Comparison of ENCODE assay signal across 20 cellular contexts in the genomic region with DNA sequence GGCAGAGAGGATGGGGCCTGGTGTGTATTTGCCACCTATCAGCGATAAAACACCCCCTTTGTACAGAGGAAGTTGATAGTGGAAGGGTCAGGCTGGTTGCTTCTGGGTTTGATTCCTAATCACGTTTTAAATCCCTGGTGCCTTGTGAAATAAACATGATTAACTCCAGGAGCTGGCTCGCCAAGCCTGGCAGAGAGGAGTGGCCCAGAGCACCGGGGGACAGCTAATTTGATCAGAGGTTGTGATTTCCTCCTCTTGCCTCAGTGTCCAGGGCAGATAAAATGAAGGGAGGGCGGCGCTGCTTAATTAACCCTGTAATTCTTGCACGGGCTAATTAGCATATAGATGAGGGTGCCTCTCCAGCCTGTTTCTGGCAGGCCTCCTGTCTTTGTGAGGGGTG.
DNase-seq lines count a peak whose midpoint lies in the region; ATAC-seq and TF ChIP-seq lines count a peak whose summit lies in the region.
"Had no signal": no experiment of that assay in that cellular context is flagged by ENCODE, and none has a peak within 500 bp of the region (broad histone marks: within the 10 kb centered on the region; RNA-seq: fewer than 3 reads in every experiment).

No MANE protein-coding gene starts in this region.

- 0 out of 2 replicates have a peak overlapping the region, but pooled peaks have one; percentile 18 for H4K91ac ChIP-seq in IMR-90 (ENCODE audit: insufficient read depth, low read depth, low read length)
- no peak overlapping the region for H4K91ac ChIP-seq in neuronal stem cell (ENCODE audit: low read depth, low read length, poor library complexity)

- no peak for TF ChIP-seq POLR2A in IMR-90 (IDR thresholded peaks at IDR 0.05; ENCODE audit: low read depth, low read length)

- H2AK5ac ChIP-seq in IMR-90 (ENCODE audit: low read depth, low read length) (no peak overlapping the region), neuronal stem cell (ENCODE audit: low read depth, low read length) (peak overlapping the region; percentile 3)

- in situ Hi-C loops in IMR-90 (cut with MboI; ENCODE audit: low sequenced_read_pairs) = no loop called here

- H3K4ac ChIP-seq in IMR-90 (ENCODE audit: low read depth, low read length) (peak overlapping the region; percentile 33; the same call in 1 of the 2 replicates), neuronal stem cell (ENCODE audit: low read length) (no peak overlapping the region)

- peaks cover 8% of the 10 kb centered on the region; the same call in 1 of the 2 replicates for H3K9me1 ChIP-seq in IMR-90 (ENCODE audit: insufficient read depth, low read length)

- no peaks in the 10 kb centered on the region for H3K36me3 ChIP-seq in BE2C
- no peaks in the 10 kb centered on the region for H3K36me3 ChIP-seq in IMR-90 (ENCODE audit: control insufficient read depth, insufficient read depth, low read length)
- H3K36me3 ChIP-seq in adipocyte (ENCODE audit: control insufficient read depth, insufficient read depth, low read length, severe bottlenecking) = no peaks in the 10 kb centered on the region
- no peaks in the 10 kb centered on the region for H3K36me3 ChIP-seq in neuronal stem cell (replicated peaks in 1 of 2; ENCODE audit: control insufficient read depth in 2 of 2, insufficient read depth in 2 of 2, low read length in 2 of 2)
- H3K36me3 ChIP-seq: cardiac muscle cell, spleen, tibial artery had no signal

- H2BK15ac ChIP-seq in IMR-90 (ENCODE audit: low read depth, low read length) = no peak overlapping the region
- H2BK15ac ChIP-seq in neuronal stem cell (ENCODE audit: low read length) = no peak overlapping the region

- no peak overlapping the region for H2AK9ac ChIP-seq in IMR-90 (replicated peaks; ENCODE audit: low read depth, low read length, poor library complexity)

- H3K4me3 ChIP-seq in BE2C (ENCODE audit: low read depth, low read length) = no peak overlapping the region
- no peak overlapping the region for H3K4me3 ChIP-seq in IMR-90 (ENCODE audit: insufficient read depth, low read depth, low read length)
- no peak overlapping the region for H3K4me3 ChIP-seq in adipocyte (ENCODE audit: low read length)
- no peak overlapping the region for H3K4me3 ChIP-seq in neuronal stem cell (ENCODE audit: low read length in 2 of 2)
- H3K4me3 ChIP-seq: cardiac muscle cell, spleen, tibial artery had no signal

- POLR2A ChIA-PET in IMR-90 (lab: Charles Lee; ENCODE audit: unreplicated experiment) = no interaction called here

- no peak overlapping the region for H2BK12ac ChIP-seq in neuronal stem cell (ENCODE audit: low read length)

- no peak for TF ChIP-seq RAD21 in IMR-90 (IDR thresholded peaks at IDR 0.05; ENCODE audit: low read length)

- no CpG with 5 or more reads among the region's 7 CpGs for WGBS in IMR-90 (ENCODE audit: extremely low coverage in 2 of 2, insufficient read length in 1 of 2), 2 experiments
- no CpG with 5 or more reads among the region's 7 CpGs for WGBS in neuronal stem cell (ENCODE audit: extremely low coverage in 2 of 2, insufficient read length in 2 of 2, insufficient replicate concordance in 1 of 2), 2 donors

- H4K20me1 ChIP-seq in IMR-90 (ENCODE audit: insufficient read depth, low read length) = no peaks in the 10 kb centered on the region

- H3K9ac ChIP-seq in IMR-90 (ENCODE audit: low read depth, low read length) = no peak overlapping the region
- no peak overlapping the region for H3K9ac ChIP-seq in adipocyte (ENCODE audit: low read length)
- H3K9ac ChIP-seq in neuronal stem cell (ENCODE audit: low read depth, low read length, poor library complexity) = no peak overlapping the region
- H3K9ac ChIP-seq: parathyroid adenoma had no signal

- dilution Hi-C loops in IMR-90 (cut with HindIII; ENCODE audit: low sequenced_read_pairs, unreplicated experiment) = no loop called here

- H3K14ac ChIP-seq in IMR-90 (replicated peaks; ENCODE audit: low read depth, low read length) (no peak overlapping the region), neuronal stem cell (ENCODE audit: low read length) (no peak overlapping the region)

- no peak overlapping the region for H3K4me2 ChIP-seq in IMR-90 (ENCODE audit: low read depth, low read length)
- no peak overlapping the region for H3K4me2 ChIP-seq in neuronal stem cell (ENCODE audit: insufficient read depth, low read length, poor library complexity, severe bottlenecking)

- H2BK5ac ChIP-seq in IMR-90 (ENCODE audit: low read depth, low read length, poor library complexity, severe bottlenecking) (no peak overlapping the region), neuronal stem cell (ENCODE audit: low read length) (no peak overlapping the region)

- BruUV-seq in IMR-90 (replicated peaks; lab: Mats Ljungman, UMichigan) = no TSS peak

- peaks cover 23% of the 10 kb centered on the region for H3K4me1 ChIP-seq in BE2C
- peaks cover 10% of the 10 kb centered on the region for H3K4me1 ChIP-seq in IMR-90 (ENCODE audit: control insufficient read depth, insufficient read depth, low read length)
- H3K4me1 ChIP-seq in adipocyte (ENCODE audit: control insufficient read depth, insufficient read depth, low read length) = peaks cover 36% of the 10 kb centered on the region
- peaks cover 3 to 9% of the 10 kb centered on the region in 2 donors for H3K4me1 ChIP-seq in neuronal stem cell (ENCODE audit: control insufficient read depth in 2 of 2, insufficient read depth in 1 of 2, low read depth in 1 of 2, low read length in 2 of 2)
- H3K4me1 ChIP-seq: parathyroid adenoma, spleen had no signal

- no peak overlapping the region for H3K56ac ChIP-seq in IMR-90 (ENCODE audit: extremely low read depth, insufficient read depth, low read length)

- H3K23ac ChIP-seq in IMR-90 (ENCODE audit: low read depth, low read length) = no peak overlapping the region
- no peak overlapping the region for H3K23ac ChIP-seq in neuronal stem cell (ENCODE audit: low read depth, low read length, poor library complexity)

- H4K8ac ChIP-seq in IMR-90 (ENCODE audit: low read depth in 2 of 2, low read length in 2 of 2) = no peak overlapping the region
- H4K8ac ChIP-seq in neuronal stem cell (ENCODE audit: low read depth, low read length) = no peak overlapping the region

- DNase-seq in BE2C = peak; percentile 61
- DNase-seq in IMR-90 = no peak
- peak; percentile 6 for DNase-seq in adipocyte (ENCODE audit: low read depth)
- DNase-seq in neuronal stem cell (ENCODE audit: low spot score) = no peak
- DNase-seq in NCI-H1436 (lab: John Stamatoyannopoulos, UW) = no peak
- DNase-seq in middle frontal gyrus (ENCODE audit: extremely low spot score, low spot score) = no peak
- DNase-seq in NCI-H128 (lab: John Stamatoyannopoulos, UW; ENCODE audit: unreplicated experiment) = no peak
- DNase-seq: activated CD4-positive, alpha-beta memory T cell treated with anti-CD3 and anti-CD28 coated beads, Interleukin-2, amount 10 ng/mL, durations not matched to agents 7 days and 5 days; activated T-cell treated with anti-CD3 and anti-CD28 coated beads, Interleukin-2, amount 50 U/mL, for 72 hours; effector memory CD4-positive, alpha-beta T cell; left cardiac atrium; NCI-H2081 treated with DMSO at 0.1 percent for 48 hours; NCI-H524 treated with DMSO at 0.1 percent for 48 hours had no signal

- H3K18ac ChIP-seq in IMR-90 (ENCODE audit: low read depth, low read length) = no peak overlapping the region
- H3K18ac ChIP-seq in neuronal stem cell (ENCODE audit: low read length) = peak overlapping the region; percentile 42

- H2BK120ac ChIP-seq in IMR-90 (ENCODE audit: low read depth, low read length) (no peak overlapping the region), neuronal stem cell (ENCODE audit: low read depth, low read length) (no peak overlapping the region)

- H3K79me1 ChIP-seq in IMR-90 (ENCODE audit: low read depth in 1 of 2, low read length in 2 of 2) = no peaks in the 10 kb centered on the region
- H3K79me1 ChIP-seq in neuronal stem cell (ENCODE audit: low read depth, low read length) = no peaks in the 10 kb centered on the region

- ATAC-seq in IMR-90 (ENCODE audit: low read depth) (no peak), GM18873 (IDR thresholded peaks at IDR 0.05; ENCODE audit: low FRiP score, unreplicated experiment) (no peak)
- ATAC-seq: activated T-cell treated with anti-CD3 and anti-CD28 coated beads, Interleukin-2, amount 50 U/mL, for 72 hours; Panc1 had no signal

- no peak overlapping the region; the same call in 1 of the 2 replicates for H2BK20ac ChIP-seq in IMR-90 (ENCODE audit: low read depth, low read length)

- TF ChIP-seq CTCF in BE2C (IDR thresholded peaks at IDR 0.05; ENCODE audit: low read depth, low read length) = no peak
- no peak for TF ChIP-seq CTCF in IMR-90 (conservative IDR thresholded peaks at IDR 0.05; ENCODE audit: low read depth, low read length)

- H4K5ac ChIP-seq in IMR-90 (ENCODE audit: low read depth, low read length) = no peak overlapping the region

- H3K9me3 ChIP-seq in BE2C (no peaks in the 10 kb centered on the region), IMR-90 (ENCODE audit: control insufficient read depth, insufficient read depth, low read length) (no peaks in the 10 kb centered on the region; the same call in 1 of the 2 replicates), adipocyte (ENCODE audit: control insufficient read depth, low read length) (peaks cover 10% of the 10 kb centered on the region), neuronal stem cell (replicated peaks in 1 of 2; ENCODE audit: control insufficient read depth in 2 of 2, insufficient read depth in 1 of 2, low read depth in 1 of 2, low read length in 2 of 2) (peaks cover 8 to 24% of the 10 kb centered on the region in 2 donors)

- H3K27ac ChIP-seq in IMR-90 (ENCODE audit: insufficient read depth, low read length) (no peak overlapping the region), neuronal stem cell (replicated peaks; ENCODE audit: low read length) (no peak overlapping the region)
- H3K27ac ChIP-seq: cardiac muscle cell, HL-60, parathyroid adenoma, spleen had no signal

- H2AFZ ChIP-seq in IMR-90 (replicated peaks; ENCODE audit: low read length, poor library complexity) (peak overlapping the region; percentile 34), neuronal stem cell (ENCODE audit: low read length) (no peak overlapping the region)
- H2AFZ ChIP-seq: parathyroid adenoma had no signal

- intact Hi-C loops in IMR-90 (cut with micrococcal nuclease) = no loop called here

- CTCF ChIA-PET in IMR-90 (lab: Yijun Ruan, JAX) = no interaction called here

- H3K27me3 ChIP-seq in BE2C (no peaks in the 10 kb centered on the region), IMR-90 (ENCODE audit: control insufficient read depth, insufficient read depth, low read length) (no peaks in the 10 kb centered on the region; the same call in 1 of the 2 replicates), adipocyte (replicated peaks; ENCODE audit: control insufficient read depth, insufficient read depth, low read length) (no peaks in the 10 kb centered on the region), neuronal stem cell (ENCODE audit: control insufficient read depth in 3 of 3, insufficient read depth in 3 of 3, low read depth in 1 of 3, low read length in 3 of 3) (no peaks in the 10 kb centered on the region)
- H3K27me3 ChIP-seq: cardiac muscle cell, spleen, tibial artery had no signal

Comparison
In these comparisons a context has a peak if more than half of its experiments do, and no peak if none do; other contexts are left out.
1. DNase-seq: peak in BE2C (single experiment) and adipocyte (single experiment); none in IMR-90 (single experiment), neuronal stem cell (single experiment), NCI-H1436 (single experiment), middle frontal gyrus (single experiment) and NCI-H128 (single experiment).